In the genomic region with DNA sequence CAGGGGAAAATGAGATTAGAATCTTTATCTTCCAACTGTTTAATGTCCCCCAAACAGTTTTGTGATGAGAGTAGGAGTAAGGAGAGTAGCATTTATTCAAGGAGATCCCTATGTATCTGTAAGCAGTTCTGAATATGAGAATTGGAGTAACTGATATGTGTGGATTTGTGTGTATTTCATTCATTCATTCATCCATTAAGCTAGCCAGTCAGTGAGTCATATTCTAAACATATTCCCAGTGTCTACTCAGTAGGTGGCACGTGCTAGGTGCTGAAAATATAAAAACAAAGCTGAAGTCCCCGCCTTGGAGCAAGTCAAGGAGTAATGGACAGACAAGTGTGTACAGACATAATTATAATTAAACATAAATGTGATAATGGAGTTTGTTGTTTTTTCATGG, we compare ENCODE assay signal across 26 cellular contexts.
"Had no signal": no experiment of that assay in that cellular context is flagged by ENCODE, and none has a peak within 500 bp of the region (broad histone marks: within the 10 kb centered on the region; RNA-seq: fewer than 3 reads in every experiment).

No MANE protein-coding gene starts in this region.

- H3K27ac Mint-ChIP-seq: activated CD4-positive, alpha-beta T cell treated with anti-CD3 and anti-CD28 coated beads, Interleukin-2, amount 10 ng/mL, durations not matched to agents 24 days and 14 days; activated CD8-positive, alpha-beta memory T cell treated with anti-CD3 and anti-CD28 coated beads, Interleukin-2, amount 10 ng/mL, durations not matched to agents 7 days and 5 days; activated naive CD4-positive, alpha-beta T cell treated with anti-CD3 and anti-CD28 coated beads for 36 hours; activated naive CD8-positive, alpha-beta T cell; activated T-cell treated with anti-CD3 and anti-CD28 coated beads, Interleukin-2, amount 50 U/mL, for 24 hours; IgD-negative memory B cell; T-helper 1 cell treated with Interleukin-12 subunit alpha and Interleukin-12 subunit beta and Interleukin-4 antibody, amounts not matched to agents 30 μg/mL and 1 μg/mL, for 36 hours; WTC11 had no signal

- H3K9me3 Mint-ChIP-seq: activated CD4-positive, alpha-beta T cell treated with anti-CD3 and anti-CD28 coated beads, Interleukin-2, amount 10 ng/mL, durations not matched to agents 24 days and 14 days; activated naive CD4-positive, alpha-beta T cell treated with anti-CD3 and anti-CD28 coated beads for 36 hours; activated T-cell treated with anti-CD3 and anti-CD28 coated beads, Interleukin-2, amount 50 U/mL, for 24 hours; activated T-helper 17 cell treated with anti-CD3 and anti-CD28 coated beads, Interleukin-2, amount 50 U/mL, for 72 hours; T-helper 1 cell treated with Interleukin-12 subunit alpha and Interleukin-12 subunit beta and Interleukin-4 antibody, amounts not matched to agents 30 μg/mL and 1 μg/mL, for 36 hours had no signal

- H3K9ac ChIP-seq: KMS-11 had no signal

- H3K4me2 ChIP-seq: KMS-11 had no signal

- H3K36me3 ChIP-seq: breast epithelium, MG63 had no signal

- H3K4me3 Mint-ChIP-seq: activated CD4-positive, alpha-beta T cell treated with anti-CD3 and anti-CD28 coated beads, Interleukin-2, amount 10 ng/mL, durations not matched to agents 24 days and 14 days; activated CD8-positive, alpha-beta memory T cell treated with anti-CD3 and anti-CD28 coated beads, Interleukin-2, amount 10 ng/mL, durations not matched to agents 7 days and 5 days; activated naive CD4-positive, alpha-beta T cell treated with anti-CD3 and anti-CD28 coated beads for 36 hours; activated naive CD8-positive, alpha-beta T cell; activated T-cell treated with anti-CD3 and anti-CD28 coated beads, Interleukin-2, amount 50 U/mL, for 24 hours; activated T-helper 17 cell treated with anti-CD3 and anti-CD28 coated beads, Interleukin-2, amount 50 U/mL, for 72 hours; T-helper 1 cell treated with Interleukin-12 subunit alpha and Interleukin-12 subunit beta and Interleukin-4 antibody, amounts not matched to agents 30 μg/mL and 1 μg/mL, for 36 hours; WTC11 had no signal

- H3K4me3 ChIP-seq: breast epithelium, MG63 had no signal

- H3K27me3 Mint-ChIP-seq: activated CD4-positive, alpha-beta T cell treated with anti-CD3 and anti-CD28 coated beads, Interleukin-2, amount 10 ng/mL, durations not matched to agents 24 days and 14 days; activated CD8-positive, alpha-beta memory T cell treated with anti-CD3 and anti-CD28 coated beads, Interleukin-2, amount 10 ng/mL, durations not matched to agents 7 days and 5 days; activated naive CD8-positive, alpha-beta T cell; activated T-cell treated with anti-CD3 and anti-CD28 coated beads, Interleukin-2, amount 50 U/mL, for 24 hours; activated T-helper 17 cell treated with anti-CD3 and anti-CD28 coated beads, Interleukin-2, amount 50 U/mL, for 72 hours; IgD-negative memory B cell had no signal

- H3K4me1 Mint-ChIP-seq: activated CD4-positive, alpha-beta T cell treated with anti-CD3 and anti-CD28 coated beads, Interleukin-2, amount 10 ng/mL, durations not matched to agents 24 days and 14 days; activated T-helper 17 cell treated with anti-CD3 and anti-CD28 coated beads, Interleukin-2, amount 50 U/mL, for 72 hours had no signal

- H3K9me3 ChIP-seq: breast epithelium, MG63 had no signal

- DNase-seq: activated CD4-positive, alpha-beta T cell treated with anti-CD3 and anti-CD28 coated beads, Interleukin-2, amount 10 ng/mL, durations not matched to agents 24 days and 14 days; activated CD4-positive, alpha-beta T cell treated with anti-CD3 and anti-CD28 coated beads, Interleukin-2, amount 50 U/mL, for 48 hours; activated CD4-positive, CD25-positive, alpha-beta regulatory T cell treated with anti-CD3 and anti-CD28 coated beads, Interleukin-2, amount 50 U/mL, for 72 hours; activated CD8-positive, alpha-beta memory T cell treated with anti-CD3 and anti-CD28 coated beads, Interleukin-2, amount 10 ng/mL, durations not matched to agents 7 days and 5 days; activated gamma-delta T cell; activated naive CD4-positive, alpha-beta T cell treated with anti-CD3 and anti-CD28 coated beads for 36 hours; activated T-cell treated with anti-CD3 and anti-CD28 coated beads, Interleukin-2, amount 50 U/mL, for 24 hours; central memory CD4-positive, alpha-beta T cell; MG63; MV-4-11; NCI-H1092 treated with DMSO at 0.1 percent for 48 hours; NCI-H1436 treated with DMSO at 0.1 percent for 48 hours; NCI-H187; NCI-H2081 treated with DMSO at 0.1 percent for 48 hours; NCI-H446 treated with DMSO at 0.1 percent for 48 hours; NCI-H524 treated with DMSO at 0.1 percent for 48 hours; NCI-H82; PC-3; SHP77 treated with DMSO at 0.1 percent for 48 hours had no signal

- H3K27me3 ChIP-seq: breast epithelium, MG63 had no signal

- H3K4me1 ChIP-seq: breast epithelium had no signal

- ATAC-seq: activated CD8-positive, alpha-beta memory T cell treated with anti-CD3 and anti-CD28 coated beads, Interleukin-2, amount 10 ng/mL, durations not matched to agents 7 days and 5 days; activated T-helper 17 cell treated with anti-CD3 and anti-CD28 coated beads, Interleukin-2, amount 50 U/mL, for 72 hours; PC-3; WTC11 had no signal

- H3K27ac ChIP-seq: breast epithelium, KMS-11 had no signal
